12 cellular contexts compared by ENCODE assay signal in genomic region chr2:226483745-226484619, GRCh38.
DNase-seq lines count a peak whose midpoint lies in the region; ATAC-seq and TF ChIP-seq lines count a peak whose summit lies in the region.
"Had no signal": no experiment of that assay in that cellular context is flagged by ENCODE, and none has a peak within 500 bp of the region (broad histone marks: within the 10 kb centered on the region; RNA-seq: fewer than 3 reads in every experiment).

No MANE protein-coding gene starts in this region.

- no peak overlapping the region for H3K4me2 ChIP-seq in mesendoderm (ENCODE audit: low read length)
- H3K4me2 ChIP-seq: BLaER1 treated with 17β-estradiol and CSF1 and Interleukin-3, amounts not matched to agents 10 nM and 100 nM had no signal

- H3K4me3 ChIP-seq in HUES64 (ENCODE audit: low read length) = 0 out of 2 replicates have a peak overlapping the region, but pooled peaks have one; percentile 21
- no peak overlapping the region for H3K4me3 ChIP-seq in choroid plexus epithelial cell (ENCODE audit: low read depth, low read length)
- H3K4me3 ChIP-seq in mesendoderm (ENCODE audit: low read length) = no peak overlapping the region
- H3K4me3 ChIP-seq: BLaER1 treated with 17β-estradiol and CSF1 and Interleukin-3, amounts not matched to agents 10 nM and 100 nM had no signal

- ATAC-seq in HG02759 (IDR thresholded peaks at IDR 0.05; ENCODE audit: unreplicated experiment) = no peak

- DNase-seq in AG20443 (ENCODE audit: low spot score) (peak; percentile 24), choroid plexus epithelial cell (ENCODE audit: low read depth) (peak; percentile 67), mesendoderm (peak; percentile 94), HuH-7.5 (ENCODE audit: low spot score) (no peak), NCI-H1048 (lab: John Stamatoyannopoulos, UW) (no peak), anterior cingulate cortex (lab: John Stamatoyannopoulos, UW) (no peak)
- DNase-seq: activated CD4-positive, alpha-beta memory T cell treated with anti-CD3 and anti-CD28 coated beads, Interleukin-2, amount 10 ng/mL, durations not matched to agents 7 days and 5 days; NCI-H526 had no signal

- H3K27me3 ChIP-seq in HUES64 (ENCODE audit: insufficient read depth, low read length) (no peaks in the 10 kb centered on the region), mesendoderm (ENCODE audit: insufficient read depth, low read length, poor library complexity) (no peaks in the 10 kb centered on the region)
- H3K27me3 ChIP-seq: BLaER1 treated with 17β-estradiol and CSF1 and Interleukin-3, amounts not matched to agents 10 nM and 100 nM had no signal

- no peak overlapping the region for H2BK120ac ChIP-seq in mesendoderm (ENCODE audit: low read depth, low read length)

- H3K36me3 ChIP-seq in HUES64 (ENCODE audit: insufficient read depth, low read length) (no peaks in the 10 kb centered on the region), mesendoderm (ENCODE audit: control insufficient read depth, insufficient read depth, low read length) (no peaks in the 10 kb centered on the region)
- H3K36me3 ChIP-seq: BLaER1 treated with 17β-estradiol and CSF1 and Interleukin-3, amounts not matched to agents 10 nM and 100 nM had no signal

- no peaks in the 10 kb centered on the region for H3K79me2 ChIP-seq in mesendoderm (ENCODE audit: control insufficient read depth, insufficient read depth, low read length)
- H3K79me2 ChIP-seq: parathyroid adenoma had no signal

- no peak overlapping the region for H3K23ac ChIP-seq in mesendoderm (ENCODE audit: low read length)

- no peak overlapping the region for H3K56ac ChIP-seq in mesendoderm (ENCODE audit: low read length)

- no peak overlapping the region for H4K5ac ChIP-seq in mesendoderm (ENCODE audit: low read length)

- H3K27ac ChIP-seq in HUES64 (ENCODE audit: low read depth, low read length) (peak overlapping the region; percentile 84), mesendoderm (ENCODE audit: low read depth, low read length) (peak overlapping the region; percentile 29)
- H3K27ac ChIP-seq: BLaER1 treated with 17β-estradiol and CSF1 and Interleukin-3, amounts not matched to agents 10 nM and 100 nM; parathyroid adenoma had no signal

- no peak overlapping the region for H4K8ac ChIP-seq in mesendoderm (ENCODE audit: low read depth, low read length)

- H3K9ac ChIP-seq in HUES64 (ENCODE audit: low read depth, low read length) (peak overlapping the region; percentile 64), mesendoderm (ENCODE audit: low read length) (no peak overlapping the region)
- H3K9ac ChIP-seq: BLaER1 treated with 17β-estradiol and CSF1 and Interleukin-3, amounts not matched to agents 10 nM and 100 nM; parathyroid adenoma had no signal

- 36% methylated on average over 6 of the region's 6 CpGs for WGBS in HUES64
- no CpG with 5 or more reads among the region's 6 CpGs for WGBS in mesendoderm (ENCODE audit: extremely low coverage, insufficient coverage, low lambda C conversion rate)

- peak overlapping the region; percentile 4 for H3K18ac ChIP-seq in mesendoderm (ENCODE audit: low read length)

- no peak overlapping the region for H3K4ac ChIP-seq in mesendoderm (ENCODE audit: low read depth, low read length)

- no peaks in the 10 kb centered on the region for H3K79me1 ChIP-seq in mesendoderm (ENCODE audit: low read length)

- no peak overlapping the region for H2AK5ac ChIP-seq in mesendoderm (ENCODE audit: low read length)

- no peaks in the 10 kb centered on the region for H3K9me3 ChIP-seq in HUES64 (ENCODE audit: insufficient read depth, low read depth, low read length)
- H3K9me3 ChIP-seq: BLaER1 treated with 17β-estradiol and CSF1 and Interleukin-3, amounts not matched to agents 10 nM and 100 nM had no signal

- peaks cover 51% of the 10 kb centered on the region for H3K4me1 ChIP-seq in HUES64 (ENCODE audit: insufficient read depth, low read length)
- no peaks in the 10 kb centered on the region for H3K4me1 ChIP-seq in mesendoderm (ENCODE audit: control insufficient read depth, low read depth, low read length)
- H3K4me1 ChIP-seq: BLaER1 treated with 17β-estradiol and CSF1 and Interleukin-3, amounts not matched to agents 10 nM and 100 nM; parathyroid adenoma had no signal

- TF ChIP-seq CTCF in choroid plexus epithelial cell (conservative IDR thresholded peaks at IDR 0.05; ENCODE audit: low read depth, low read length) = no peak

- H2BK5ac ChIP-seq in mesendoderm (ENCODE audit: low read length) = no peak overlapping the region

- no peak overlapping the region for H2BK15ac ChIP-seq in mesendoderm (replicated peaks; ENCODE audit: low read depth)

Comparison
In these comparisons a context has a peak if more than half of its experiments do, and no peak if none do; other contexts are left out.
1. DNase-seq: peak in AG20443 (single experiment), choroid plexus epithelial cell (single experiment) and mesendoderm (single experiment); none in HuH-7.5 (single experiment), NCI-H1048 (single experiment) and anterior cingulate cortex (0 of 58).